Comparison of ENCODE assay signal across 1 cellular context in the genomic region with DNA sequence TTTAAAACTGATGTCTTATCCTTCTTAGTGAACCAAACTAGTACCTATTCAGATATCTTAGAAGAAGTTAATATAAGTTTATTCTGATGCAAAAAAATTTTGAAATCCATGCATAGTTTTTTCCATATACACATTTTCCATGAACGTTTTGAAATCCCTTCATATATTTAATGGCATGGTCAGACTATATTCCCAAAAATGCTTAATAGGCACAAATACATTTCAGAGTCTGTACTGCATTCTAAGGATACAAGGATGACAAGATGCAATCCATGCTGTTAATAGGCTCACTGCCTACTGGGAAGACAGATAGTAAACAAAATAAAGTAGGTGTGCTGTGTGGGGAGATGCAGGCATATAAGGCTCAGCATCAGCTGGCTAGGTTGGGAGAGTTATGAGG.
TF ChIP-seq lines count a peak whose summit lies in the region.

No MANE protein-coding gene starts in this region.

TF ChIP-seq in WTC11, 78 proteins besides CTCF, POLR2A, EP300 and RAD21 (continued from another document):
- TF ChIP-seq, protein P1, sequence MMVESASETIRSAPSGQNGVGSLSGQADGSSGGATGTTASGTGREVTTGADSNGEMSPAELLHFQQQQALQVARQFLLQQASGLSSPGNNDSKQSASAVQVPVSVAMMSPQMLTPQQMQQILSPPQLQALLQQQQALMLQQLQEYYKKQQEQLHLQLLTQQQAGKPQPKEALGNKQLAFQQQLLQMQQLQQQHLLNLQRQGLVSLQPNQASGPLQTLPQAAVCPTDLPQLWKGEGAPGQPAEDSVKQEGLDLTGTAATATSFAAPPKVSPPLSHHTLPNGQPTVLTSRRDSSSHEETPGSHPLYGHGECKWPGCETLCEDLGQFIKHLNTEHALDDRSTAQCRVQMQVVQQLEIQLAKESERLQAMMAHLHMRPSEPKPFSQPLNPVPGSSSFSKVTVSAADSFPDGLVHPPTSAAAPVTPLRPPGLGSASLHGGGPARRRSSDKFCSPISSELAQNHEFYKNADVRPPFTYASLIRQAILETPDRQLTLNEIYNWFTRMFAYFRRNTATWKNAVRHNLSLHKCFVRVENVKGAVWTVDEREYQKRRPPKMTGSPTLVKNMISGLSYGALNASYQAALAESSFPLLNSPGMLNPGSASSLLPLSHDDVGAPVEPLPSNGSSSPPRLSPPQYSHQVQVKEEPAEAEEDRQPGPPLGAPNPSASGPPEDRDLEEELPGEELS (CRISPR knock-in tag; IDR thresholded peaks at IDR 0.05) = no peak
TF ChIP-seq in WTC11: peak in this region for 0.
